In genomic region chr1:242187816-242188215, GRCh38 we compare ENCODE assay signal across 13 cellular contexts.
DNase-seq lines count a peak whose midpoint lies in the region; ATAC-seq lines count a peak whose summit lies in the region.
"Had no signal": no experiment of that assay in that cellular context is flagged by ENCODE, and none has a peak within 500 bp of the region (broad histone marks: within the 10 kb centered on the region; RNA-seq: fewer than 3 reads in every experiment).

No MANE protein-coding gene starts in this region.

- no peak for DNase-seq in effector CD8-positive, alpha-beta T cell (lab: John Stamatoyannopoulos, UW)
- DNase-seq in stimulated activated CD4-positive, alpha-beta T cell treated with anti-CD3 and anti-CD28 coated beads, Interleukin-4, amount 100 ng/mL, for 24 hours: no peak
- no peak for DNase-seq in activated CD4-positive, CD25-positive, alpha-beta regulatory T cell (lab: John Stamatoyannopoulos, UW)
- DNase-seq: Calu3, mesenchymal stem cell, NCI-H146, NCI-H526 treated with DMSO at 0.1 percent for 48 hours, SHP77 had no signal

- ATAC-seq in GM18499 (IDR thresholded peaks at IDR 0.05; ENCODE audit: insufficient read depth, unreplicated experiment): peak; percentile 61
- peak; percentile 79 for ATAC-seq in GM19452 (IDR thresholded peaks at IDR 0.05; ENCODE audit: unreplicated experiment)
- ATAC-seq in HG02852 (IDR thresholded peaks at IDR 0.05; ENCODE audit: unreplicated experiment): peak; percentile 52
- ATAC-seq in HG03520 (IDR thresholded peaks at IDR 0.05; ENCODE audit: unreplicated experiment): peak; percentile 81
- no peak for ATAC-seq in HG03039 (IDR thresholded peaks at IDR 0.05; ENCODE audit: unreplicated experiment)
